Comparison of ENCODE assay signal across 12 cellular contexts in genomic region chr2:217707116-217707742, GRCh38.
DNase-seq lines count a peak whose midpoint lies in the region; ATAC-seq and TF ChIP-seq lines count a peak whose summit lies in the region.
"Had no signal": no experiment of that assay in that cellular context is flagged by ENCODE, and none has a peak within 500 bp of the region (broad histone marks: within the 10 kb centered on the region; RNA-seq: fewer than 3 reads in every experiment).

No MANE protein-coding gene starts in this region.

- H3K9me2 ChIP-seq in GM23248 (ENCODE audit: insufficient read depth) = no peaks in the 10 kb centered on the region

- intact Hi-C loops in left ventricle myocardium inferior (cut with micrococcal nuclease) = no loop called here

- no peaks in the 10 kb centered on the region for H3K36me3 Mint-ChIP-seq in naive thymus-derived CD8-positive, alpha-beta T cell

- ATAC-seq in naive thymus-derived CD8-positive, alpha-beta T cell = no peak
- ATAC-seq in HG02571 (IDR thresholded peaks at IDR 0.05; ENCODE audit: unreplicated experiment) (no peak), GM18505 (IDR thresholded peaks at IDR 0.05; ENCODE audit: unreplicated experiment) (no peak)
- ATAC-seq: K562 had no signal

- H3K4me1 ChIP-seq in GM23248 (ENCODE audit: insufficient read depth) = peaks cover 42% of the 10 kb centered on the region
- peaks cover 11% of the 10 kb centered on the region for H3K4me1 ChIP-seq in left ventricle myocardium inferior
- peaks cover 0 to 23% (median 2%) of the 10 kb centered on the region in 4 donors for H3K4me1 ChIP-seq in tibial nerve

- H3K9me3 ChIP-seq in GM23248 (ENCODE audit: low read depth) (no peaks in the 10 kb centered on the region), left ventricle myocardium inferior (replicated peaks) (no peaks in the 10 kb centered on the region), tibial nerve (no peaks in the 10 kb centered on the region)

- 5 to 6% methylated on average over 4 of the region's 4 CpGs for WGBS in GM23248 (ENCODE audit: low coverage in 1 of 2, low lambda C conversion rate in 2 of 2, missing lambda C conversion rate in 2 of 2), 2 experiments
- WGBS in tibial nerve, 2 donors = 42 to 50% methylated on average over 4 of the region's 4 CpGs

- H2AFZ ChIP-seq in GM23248 = peak overlapping the region; percentile 53

- TF ChIP-seq EP300 in tibial nerve (IDR thresholded peaks at IDR 0.05) = no peak

- no peaks in the 10 kb centered on the region for H3K79me2 ChIP-seq in GM23248 (ENCODE audit: insufficient read depth)

- H3K27me3 ChIP-seq in GM23248 (replicated peaks; ENCODE audit: insufficient read depth) (no peaks in the 10 kb centered on the region), left ventricle myocardium inferior (ENCODE audit: low read depth) (no peaks in the 10 kb centered on the region), tibial nerve (no peaks in the 10 kb centered on the region)

- H3K4me3 Mint-ChIP-seq in naive thymus-derived CD8-positive, alpha-beta T cell = no peak overlapping the region

- in situ Hi-C loops in GM23248 (cut with MboI) = no loop called here

- H3K4me3 ChIP-seq in GM23248 = no peak overlapping the region
- H3K4me3 ChIP-seq in left ventricle myocardium inferior = no peak overlapping the region
- no peak overlapping the region for H3K4me3 ChIP-seq in skin epidermis
- no peak overlapping the region for H3K4me3 ChIP-seq in tibial nerve
- H3K4me3 ChIP-seq: K562, SK-N-MC had no signal

- TF ChIP-seq CTCF in left ventricle myocardium inferior (IDR thresholded peaks at IDR 0.05; ENCODE audit: borderline replicate concordance) (no peak), tibial nerve (IDR thresholded peaks at IDR 0.05) (no peak)

- peak overlapping the region; percentile 7; the same call in 1 of the 2 replicates for H3K9ac ChIP-seq in GM23248

- H3K4me2 ChIP-seq in GM23248 (ENCODE audit: unreplicated experiment) = peak overlapping the region; percentile 32

- TF ChIP-seq POLR2A in tibial nerve (IDR thresholded peaks at IDR 0.05) (no peak), GM18505 (IDR thresholded peaks at IDR 0.05; ENCODE audit: borderline replicate concordance, extremely low read depth, insufficient read depth, insufficient read length) (no peak)

- POLR2A ChIA-PET in naive thymus-derived CD8-positive, alpha-beta T cell (lab: Charles Lee) = interaction anchor here (0.6 kb wide), 1 partner anchor 23 kb away, joined by 5 read pairs; no protein-coding TSS in a partner anchor

- no peaks in the 10 kb centered on the region for H3K36me3 ChIP-seq in GM23248 (ENCODE audit: low read depth)
- H3K36me3 ChIP-seq in left ventricle myocardium inferior = no peaks in the 10 kb centered on the region
- H3K36me3 ChIP-seq in tibial nerve = no peaks in the 10 kb centered on the region

- peak overlapping the region in 1 of 10 donors; percentile 29 for H3K27ac Mint-ChIP-seq in naive thymus-derived CD8-positive, alpha-beta T cell

- peaks cover 0 to 4% (median 0%) of the 10 kb centered on the region in 4 donors for H3K4me1 Mint-ChIP-seq in naive thymus-derived CD8-positive, alpha-beta T cell

- peaks cover 0 to 7% (median 0%) of the 10 kb centered on the region in 5 donors for H3K27me3 Mint-ChIP-seq in naive thymus-derived CD8-positive, alpha-beta T cell

- no peaks in the 10 kb centered on the region for H3K9me3 Mint-ChIP-seq in naive thymus-derived CD8-positive, alpha-beta T cell

- DNase-seq in GM23248 (peak; percentile 83), astrocyte of the hippocampus (ENCODE audit: low read depth, low spot score) (peak; percentile 66), left ventricle myocardium inferior (no peak), tibial nerve (ENCODE audit: low spot score in 2 of 2) (no peak)
- DNase-seq in naive thymus-derived CD8-positive, alpha-beta T cell = no peak
- DNase-seq: activated CD4-positive, alpha-beta T cell treated with anti-CD3 and anti-CD28 coated beads, Interleukin-2, amount 50 U/mL, for 1 hour; activated naive CD4-positive, alpha-beta T cell treated with Interleukin-2 at 50 U/mL for 16 hours had no signal

- no peaks in the 10 kb centered on the region for H4K20me1 ChIP-seq in GM23248 (ENCODE audit: insufficient read depth)

- H3K27ac ChIP-seq in GM23248 = peak overlapping the region; percentile 71
- H3K27ac ChIP-seq in left ventricle myocardium inferior (replicated peaks) = peak overlapping the region; percentile 27
- H3K27ac ChIP-seq in skin epidermis = peak overlapping the region in 17 of 21 experiments; percentile 18 to 84 (median 63)
- peak overlapping the region in 2 of 4 donors; percentile 53 to 72 for H3K27ac ChIP-seq in tibial nerve
- H3K27ac ChIP-seq: SK-N-MC had no signal

- H3F3A ChIP-seq in GM23248 (ENCODE audit: insufficient read depth) = peaks cover 50% of the 10 kb centered on the region

Comparison
In these comparisons a context has a peak if more than half of its experiments do, and no peak if none do; other contexts are left out.
1. DNase-seq: peak in GM23248 (single experiment) and astrocyte of the hippocampus (single experiment); none in left ventricle myocardium inferior (single experiment), naive thymus-derived CD8-positive, alpha-beta T cell (0 of 10) and tibial nerve (0 of 2).